Comparison of ENCODE assay signal across 1 cellular context in the genomic region with DNA sequence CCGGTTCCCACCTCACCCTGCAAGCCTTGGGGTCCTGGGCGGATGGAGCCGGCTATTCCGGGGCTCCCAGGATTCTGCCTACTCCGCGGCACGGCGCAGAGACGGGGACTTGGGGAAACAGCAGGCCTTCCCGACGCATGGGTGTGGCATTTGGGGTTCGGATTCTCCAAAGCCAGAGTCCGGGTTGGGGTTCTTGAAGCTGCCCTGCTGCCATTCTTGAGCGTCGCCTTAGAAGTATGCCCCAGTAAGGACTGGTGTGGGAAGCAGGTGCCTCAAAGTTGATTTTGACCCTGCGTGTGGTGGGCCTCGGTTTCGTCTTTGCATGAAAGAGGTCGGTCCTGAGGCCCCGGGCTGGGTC.
TF ChIP-seq lines count a peak whose summit lies in the region.

No MANE protein-coding gene starts in this region.

TF ChIP-seq in HCT116, 20 proteins besides CTCF, POLR2A, EP300 and RAD21 (continued from another document):
- TF ChIP-seq, protein P1, sequence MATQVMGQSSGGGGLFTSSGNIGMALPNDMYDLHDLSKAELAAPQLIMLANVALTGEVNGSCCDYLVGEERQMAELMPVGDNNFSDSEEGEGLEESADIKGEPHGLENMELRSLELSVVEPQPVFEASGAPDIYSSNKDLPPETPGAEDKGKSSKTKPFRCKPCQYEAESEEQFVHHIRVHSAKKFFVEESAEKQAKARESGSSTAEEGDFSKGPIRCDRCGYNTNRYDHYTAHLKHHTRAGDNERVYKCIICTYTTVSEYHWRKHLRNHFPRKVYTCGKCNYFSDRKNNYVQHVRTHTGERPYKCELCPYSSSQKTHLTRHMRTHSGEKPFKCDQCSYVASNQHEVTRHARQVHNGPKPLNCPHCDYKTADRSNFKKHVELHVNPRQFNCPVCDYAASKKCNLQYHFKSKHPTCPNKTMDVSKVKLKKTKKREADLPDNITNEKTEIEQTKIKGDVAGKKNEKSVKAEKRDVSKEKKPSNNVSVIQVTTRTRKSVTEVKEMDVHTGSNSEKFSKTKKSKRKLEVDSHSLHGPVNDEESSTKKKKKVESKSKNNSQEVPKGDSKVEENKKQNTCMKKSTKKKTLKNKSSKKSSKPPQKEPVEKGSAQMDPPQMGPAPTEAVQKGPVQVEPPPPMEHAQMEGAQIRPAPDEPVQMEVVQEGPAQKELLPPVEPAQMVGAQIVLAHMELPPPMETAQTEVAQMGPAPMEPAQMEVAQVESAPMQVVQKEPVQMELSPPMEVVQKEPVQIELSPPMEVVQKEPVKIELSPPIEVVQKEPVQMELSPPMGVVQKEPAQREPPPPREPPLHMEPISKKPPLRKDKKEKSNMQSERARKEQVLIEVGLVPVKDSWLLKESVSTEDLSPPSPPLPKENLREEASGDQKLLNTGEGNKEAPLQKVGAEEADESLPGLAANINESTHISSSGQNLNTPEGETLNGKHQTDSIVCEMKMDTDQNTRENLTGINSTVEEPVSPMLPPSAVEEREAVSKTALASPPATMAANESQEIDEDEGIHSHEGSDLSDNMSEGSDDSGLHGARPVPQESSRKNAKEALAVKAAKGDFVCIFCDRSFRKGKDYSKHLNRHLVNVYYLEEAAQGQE (IDR thresholded peaks at IDR 0.05; ENCODE audit: low read depth) = no peak
- TF ChIP-seq YY1 (IDR thresholded peaks at IDR 0.05; ENCODE audit: extremely low read depth, insufficient replicate concordance, low read depth, low read length) (no peak), CBX3 (IDR thresholded peaks at IDR 0.05; ENCODE audit: low read depth) (no peak), SIN3A (IDR thresholded peaks at IDR 0.05; ENCODE audit: low read depth) (no peak)
- TF ChIP-seq, protein P2, sequence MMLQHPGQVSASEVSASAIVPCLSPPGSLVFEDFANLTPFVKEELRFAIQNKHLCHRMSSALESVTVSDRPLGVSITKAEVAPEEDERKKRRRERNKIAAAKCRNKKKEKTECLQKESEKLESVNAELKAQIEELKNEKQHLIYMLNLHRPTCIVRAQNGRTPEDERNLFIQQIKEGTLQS (IDR thresholded peaks at IDR 0.05) = no peak
TF ChIP-seq in HCT116: peak in this region for 0.
